ENCODE assay signal across 24 cellular contexts in the genomic region with DNA sequence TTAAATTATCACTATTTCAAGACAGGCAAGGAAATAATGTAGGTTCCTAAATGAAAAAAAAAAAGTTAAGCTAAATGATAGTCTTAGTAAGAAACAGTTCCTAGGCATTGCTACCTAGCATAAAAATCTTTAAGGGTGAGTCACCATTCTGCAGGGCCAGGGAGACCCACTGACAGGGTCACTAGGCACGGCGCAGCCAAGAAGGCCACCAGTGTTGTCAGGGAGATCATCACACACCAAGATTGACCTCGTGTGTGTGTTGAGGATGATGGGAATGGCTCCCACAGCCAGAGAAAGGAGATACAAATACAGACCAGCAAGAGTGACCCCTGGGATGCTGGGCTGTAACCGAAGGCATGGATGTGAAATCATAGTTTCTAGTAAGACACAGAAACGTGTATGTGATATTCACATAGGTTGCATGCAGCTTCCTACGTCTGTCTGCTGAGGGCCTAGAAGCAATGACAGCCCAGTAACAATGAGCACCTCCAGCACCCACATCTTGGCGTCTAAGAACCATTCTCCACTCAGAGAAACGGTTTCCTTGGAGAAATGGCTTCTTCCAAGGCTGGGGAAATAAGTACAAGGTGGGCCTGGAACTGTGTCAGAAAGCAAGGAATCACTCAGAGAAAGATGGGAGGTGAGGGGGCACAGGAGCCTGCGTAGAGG.
"Had no signal": no experiment of that assay in that cellular context is flagged by ENCODE, and none has a peak within 500 bp of the region (broad histone marks: within the 10 kb centered on the region; RNA-seq: fewer than 3 reads in every experiment).

No MANE protein-coding gene starts in this region.

- FAIRE-seq: TTC549 had no signal

- H3K27ac ChIP-seq: VCaP had no signal

- DNase-seq: activated CD4-positive, alpha-beta memory T cell treated with anti-CD3 and anti-CD28 coated beads for 36 hours; activated CD4-positive, alpha-beta T cell treated with anti-CD3 and anti-CD28 coated beads, Interleukin-2, amount 10 ng/mL, durations not matched to agents 7 days and 5 days; activated CD4-positive, CD25-positive, alpha-beta regulatory T cell; activated gamma-delta T cell; activated naive CD4-positive, alpha-beta T cell treated with anti-CD3 and anti-CD28 coated beads for 36 hours; activated T-cell treated with anti-CD3 and anti-CD28 coated beads for 4 hours; activated T-cell treated with anti-CD3 and anti-CD28 coated beads, Interleukin-2, amount 50 U/mL, for 48 hours; anterior cingulate cortex; Kasumi-1; KBM-7; NCI-H1092; NCI-H1417; NCI-H1930; NCI-H345; NCI-H510A; NCI-H526 treated with DMSO at 0.1 percent for 48 hours; NCI-H82; SIG-M5; T-cell; T-helper 2 cell; T1000 had no signal

- ATAC-seq: activated T-helper 17 cell treated with anti-CD3 and anti-CD28 coated beads, Interleukin-2, amount 50 U/mL, for 72 hours; T-cell had no signal
